Comparison of ENCODE assay signal across 8 cellular contexts in the genomic region with DNA sequence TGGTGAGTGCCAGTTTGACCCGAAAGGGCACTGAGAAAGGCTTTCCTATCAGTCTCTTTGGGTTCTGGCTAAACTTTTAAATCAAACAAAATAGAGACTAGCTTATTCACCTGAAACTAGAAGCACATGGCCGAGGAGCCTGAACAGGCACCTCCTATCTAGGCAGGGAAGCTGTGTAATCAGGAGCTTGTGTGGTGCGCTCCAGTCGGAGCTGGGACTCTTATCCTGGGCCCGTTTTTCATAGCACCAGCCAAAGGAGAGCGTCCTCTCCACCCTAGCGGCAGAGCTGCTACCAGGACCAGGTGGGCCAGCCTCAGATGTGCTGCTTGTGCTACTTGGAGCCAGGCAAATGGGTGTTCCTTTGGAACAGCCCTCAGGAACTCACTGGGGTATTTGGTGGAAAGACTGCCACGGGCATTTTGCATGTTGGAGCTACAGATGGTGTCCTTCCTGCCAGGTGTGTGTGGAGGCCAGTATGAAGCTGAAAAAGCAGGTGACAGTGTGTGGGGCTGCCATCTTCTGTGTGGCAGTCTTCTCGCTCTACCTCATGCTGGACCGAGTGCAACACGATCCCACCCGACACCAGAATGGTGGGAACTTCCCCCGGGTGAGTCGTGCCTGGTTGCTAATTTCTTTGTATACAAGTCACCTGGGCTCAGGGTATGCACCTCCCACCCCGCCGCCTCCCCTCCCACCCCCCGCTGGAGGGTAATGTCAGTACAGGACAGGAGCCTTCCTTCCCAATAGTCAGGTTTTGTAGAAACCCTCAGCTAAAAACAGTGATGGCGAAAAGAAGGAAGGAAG. TPM values are rescaled to one million over a fixed set of nuclear protein-coding genes. Genes with fewer than 3 reads are reported as not detected.
DNase-seq lines count a peak whose midpoint lies in the region; ATAC-seq lines count a peak whose summit lies in the region.

No MANE protein-coding gene starts in this region.

- DNase-seq in DMS79 treated with DMSO at 0.1 percent for 48 hours (lab: John Stamatoyannopoulos, UW) = peak; percentile 1
- no peak for DNase-seq in DMS79 (lab: John Stamatoyannopoulos, UW)
- DNase-seq in NT2/D1 (ENCODE audit: low read depth, low spot score) = no peak
- DNase-seq in dermis blood vessel endothelial cell = peak; percentile 10
- no peak for DNase-seq in effector CD8-positive, alpha-beta T cell (lab: John Stamatoyannopoulos, UW)
- no peak for DNase-seq in NCI-H1048 (lab: John Stamatoyannopoulos, UW)

- no peak for ATAC-seq in GM21529 (IDR thresholded peaks at IDR 0.05; ENCODE audit: unreplicated experiment)

- H3K36me3 ChIP-seq in NT2/D1 (ENCODE audit: insufficient read depth, insufficient read length, low read length) = peaks cover 24% of the 10 kb centered on the region
- H3K36me3 ChIP-seq in mucosa of rectum (ENCODE audit: control insufficient read depth in 2 of 2, insufficient read depth in 2 of 2, low read length in 2 of 2) = peaks cover 33% of the 10 kb centered on the region in 2 donors

- H3K9me3 ChIP-seq in NT2/D1 (ENCODE audit: insufficient read depth, low read length) (no peaks in the 10 kb centered on the region), mucosa of rectum (ENCODE audit: control insufficient read depth in 2 of 2, low read length in 2 of 2) (no peaks in the 10 kb centered on the region)

- H3K9ac ChIP-seq in NT2/D1 (ENCODE audit: insufficient read length, low read depth) (peak overlapping the region; percentile 77), mucosa of rectum (ENCODE audit: low read depth in 1 of 2, low read length in 2 of 2) (peak overlapping the region; percentile 80 to 88)

- H3K4me1 ChIP-seq in NT2/D1 (ENCODE audit: insufficient read depth, insufficient read length) (peaks cover 6% of the 10 kb centered on the region), mucosa of rectum (ENCODE audit: control insufficient read depth in 2 of 2, insufficient read depth in 2 of 2, low read length in 2 of 2) (peaks cover 12 to 18% of the 10 kb centered on the region in 2 donors)

- H3K27me3 ChIP-seq in NT2/D1 (ENCODE audit: insufficient read depth, insufficient read length) (peaks cover 18% of the 10 kb centered on the region), mucosa of rectum (ENCODE audit: control insufficient read depth in 2 of 2, insufficient read depth in 2 of 2, low read length in 2 of 2) (no peaks in the 10 kb centered on the region)

- peak overlapping the region; percentile 88 to 93 for H3K27ac ChIP-seq in mucosa of rectum (ENCODE audit: low read depth in 2 of 2, low read length in 2 of 2)

- H3K4me3 ChIP-seq in NT2/D1 (ENCODE audit: insufficient read length, low read depth) = peak overlapping the region; percentile 72
- peak overlapping the region; percentile 74 to 81 for H3K4me3 ChIP-seq in mucosa of rectum (ENCODE audit: low read length in 2 of 2)

RNA-seq across cellular contexts. Expression of a gene that starts 0.8 kb away (rescaled TPM):
- total RNA-seq in dermis blood vessel endothelial cell = 23.1 and 38.7 TPM in 2 replicates

RNA-seq across cellular contexts. Expression of a gene that starts 19.6 kb away (rescaled TPM):
- 110 and 134 TPM in 2 replicates for total RNA-seq in dermis blood vessel endothelial cell

RNA-seq across cellular contexts. Expression of a gene that starts 28.4 kb away (rescaled TPM):
- 16.3 and 16.7 TPM in 2 replicates for total RNA-seq in dermis blood vessel endothelial cell

RNA-seq across cellular contexts. Expression of a gene that starts 31.1 kb away (rescaled TPM):
- total RNA-seq in dermis blood vessel endothelial cell = 128 and 141 TPM in 2 replicates

RNA-seq across cellular contexts. Expression of a gene that starts 35.5 kb away (rescaled TPM):
- total RNA-seq in dermis blood vessel endothelial cell = 67.2 and 136 TPM in 2 replicates

Comparison
In these comparisons a context has a peak if more than half of its experiments do, and no peak if none do; other contexts are left out.
1. DNase-seq: peak in DMS79 treated with DMSO at 0.1 percent for 48 hours (single experiment) and dermis blood vessel endothelial cell (single experiment); none in DMS79 (single experiment), NT2/D1 (single experiment), effector CD8-positive, alpha-beta T cell (single experiment) and NCI-H1048 (single experiment).